In genomic region chr11:19892876-19893275, GRCh38 we compare ENCODE assay signal across 10 cellular contexts.
"Had no signal": no experiment of that assay in that cellular context is flagged by ENCODE, and none has a peak within 500 bp of the region (broad histone marks: within the 10 kb centered on the region; RNA-seq: fewer than 3 reads in every experiment).

No MANE protein-coding gene starts in this region.

- H3K4me3 ChIP-seq: esophagus muscularis mucosa, hepatocyte had no signal

- DNase-seq: activated CD4-positive, alpha-beta T cell treated with anti-CD3 and anti-CD28 coated beads for 4 hours; activated CD8-positive, alpha-beta T cell treated with anti-CD3 and anti-CD28 coated beads, Interleukin-2, amount 10 ng/mL, durations not matched to agents 7 days and 5 days; activated naive CD4-positive, alpha-beta T cell; activated naive CD8-positive, alpha-beta T cell treated with anti-CD3 and anti-CD28 coated beads, Interleukin-2, amount 50 U/mL, for 24 hours; kidney glomerular epithelial cell; stimulated activated naive CD4-positive, alpha-beta T cell; substantia nigra had no signal

- ATAC-seq: activated CD8-positive, alpha-beta T cell treated with anti-CD3 and anti-CD28 coated beads, Interleukin-2, amount 10 ng/mL, durations not matched to agents 7 days and 5 days; activated naive CD8-positive, alpha-beta T cell treated with anti-CD3 and anti-CD28 coated beads, Interleukin-2, amount 50 U/mL, for 24 hours; sciatic nerve had no signal
